1 cellular context compared by ENCODE assay signal in the genomic region with DNA sequence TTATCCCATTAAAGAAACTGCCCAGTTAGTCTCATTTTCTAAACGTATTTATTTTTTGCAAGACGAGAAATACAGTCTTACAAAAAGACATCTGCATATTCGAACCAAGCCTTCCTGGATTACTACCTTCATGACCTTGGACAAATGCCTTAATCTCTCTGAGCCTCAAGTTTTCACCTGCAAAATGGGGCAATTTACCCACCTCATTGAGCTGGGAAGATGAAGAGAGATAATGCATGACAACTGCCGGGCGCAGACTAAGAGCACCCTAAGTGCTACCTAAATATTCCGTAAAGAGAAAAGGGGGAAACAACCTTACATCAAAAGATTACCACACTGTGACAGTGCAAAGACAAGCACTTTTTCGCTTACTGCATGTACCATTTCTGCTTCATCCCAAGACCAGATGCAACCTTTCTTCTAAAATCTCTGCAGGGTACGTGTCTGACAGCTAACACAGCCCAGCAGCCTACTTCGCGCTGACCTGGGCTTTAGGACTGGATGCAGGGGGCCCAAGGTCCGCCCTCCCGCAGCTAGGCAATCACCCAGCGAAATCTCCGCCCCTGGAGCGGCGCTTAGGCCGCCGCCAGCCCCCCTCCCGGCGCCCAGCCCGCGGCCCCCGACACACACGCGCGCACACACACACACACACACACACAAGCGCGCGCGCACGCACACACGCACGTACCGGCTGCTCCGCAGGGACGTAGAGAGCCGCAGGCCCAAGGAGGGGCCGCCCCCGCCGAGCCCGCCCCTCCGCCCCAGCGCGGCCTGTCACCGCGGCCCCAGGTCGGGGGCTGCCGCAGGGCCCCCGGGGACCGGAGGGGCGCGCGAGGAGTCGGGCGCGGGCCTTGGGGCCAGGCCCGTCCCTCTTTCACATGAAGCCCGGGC.
TF ChIP-seq lines count a peak whose summit lies in the region.

No MANE protein-coding gene starts in this region.

TF ChIP-seq in endothelial cell of umbilical vein, 7 proteins besides CTCF, POLR2A, EP300 and RAD21 (continued from another document):
- no peak for TF ChIP-seq GATA2 (IDR thresholded peaks at IDR 0.05; ENCODE audit: insufficient read depth, insufficient read length, low read depth, low read length)
- no peak for TF ChIP-seq JUN (IDR thresholded peaks at IDR 0.05; ENCODE audit: borderline replicate concordance, insufficient read depth, insufficient read length, low read depth)
- TF ChIP-seq MYC (IDR thresholded peaks at IDR 0.05; ENCODE audit: low read depth, low read length): no peak
- no peak for TF ChIP-seq FOS (IDR thresholded peaks at IDR 0.05; ENCODE audit: borderline replicate concordance, insufficient read depth, low read length)
- TF ChIP-seq EZH2 (IDR thresholded peaks at IDR 0.05; ENCODE audit: borderline replicate concordance, low read depth, low read length, severe bottlenecking): no peak
- TF ChIP-seq POLR2AphosphoS5 (IDR thresholded peaks at IDR 0.05; ENCODE audit: insufficient read depth, low read depth, low read length): no peak
